ENCODE assay signal across 29 cellular contexts in genomic region chr6:67350729-67351128, GRCh38.
"Had no signal": no experiment of that assay in that cellular context is flagged by ENCODE, and none has a peak within 500 bp of the region (broad histone marks: within the 10 kb centered on the region; RNA-seq: fewer than 3 reads in every experiment).

No MANE protein-coding gene starts in this region.

- H3K27me3 ChIP-seq: adrenal gland, ascending aorta, body of pancreas, breast epithelium, cardiac muscle cell had no signal

- H3K9me3 ChIP-seq: adrenal gland, ascending aorta, body of pancreas, breast epithelium had no signal

- H3K36me3 ChIP-seq: adrenal gland, ascending aorta, breast epithelium, cardiac muscle cell had no signal

- DNase-seq: activated effector memory CD4-positive, alpha-beta T cell treated with anti-CD3 and anti-CD28 coated beads, Interleukin-2, amount 50 U/mL, for 16 hours; activated effector memory CD4-positive, alpha-beta T cell treated with Interleukin-2 at 50 U/mL for 16 hours; activated gamma-delta T cell; activated gamma-delta T cell treated with Interleukin-2 at 50 U/mL for 16 hours; activated naive CD4-positive, alpha-beta T cell; activated naive CD4-positive, alpha-beta T cell treated with anti-CD3 and anti-CD28 coated beads for 36 hours; activated naive CD4-positive, alpha-beta T cell treated with anti-CD3 and anti-CD28 coated beads, Interleukin-2, amount 10 ng/mL, durations not matched to agents 7 days and 5 days; activated naive CD4-positive, alpha-beta T cell treated with anti-CD3 and anti-CD28 coated beads, Interleukin-2, amount 50 U/mL, for 16 hours; activated naive CD4-positive, alpha-beta T cell treated with Interleukin-2 at 50 U/mL for 16 hours; activated naive CD8-positive, alpha-beta T cell treated with anti-CD3 and anti-CD28 coated beads for 36 hours; activated naive CD8-positive, alpha-beta T cell treated with anti-CD3 and anti-CD28 coated beads, Interleukin-2, amount 10 ng/mL, durations not matched to agents 7 days and 5 days; activated naive CD8-positive, alpha-beta T cell treated with anti-CD3 and anti-CD28 coated beads, Interleukin-2, amount 50 U/mL, for 24 hours; activated T-cell treated with anti-CD3 and anti-CD28 coated beads, Interleukin-2, amount 50 U/mL, for 1 hour; activated T-cell treated with anti-CD3 and anti-CD28 coated beads, Interleukin-2, amount 50 U/mL, for 24 hours; activated T-cell treated with anti-CD3 and anti-CD28 coated beads, Interleukin-2, amount 50 U/mL, for 4 hours; activated T-cell treated with anti-CD3 and anti-CD28 coated beads, Interleukin-2, amount 50 U/mL, for 48 hours; activated T-cell treated with anti-CD3 and anti-CD28 coated beads, Interleukin-2, amount 50 U/mL, for 72 hours; adrenal gland; amniotic stem cell; amygdala; anterior cingulate cortex; aorta; body of pancreas; caudate nucleus; central memory CD4-positive, alpha-beta T cell; cerebellar nuclear complex had no signal

- H3K27ac ChIP-seq: adrenal gland, ascending aorta, body of pancreas, breast epithelium, cardiac muscle cell had no signal

- H3K4me3 ChIP-seq: adrenal gland, ascending aorta, body of pancreas, breast epithelium, cardiac muscle cell had no signal

- H3K4me1 ChIP-seq: adrenal gland, ascending aorta, body of pancreas, breast epithelium had no signal
